Comparison of ENCODE assay signal across 2 cellular contexts in the genomic region with DNA sequence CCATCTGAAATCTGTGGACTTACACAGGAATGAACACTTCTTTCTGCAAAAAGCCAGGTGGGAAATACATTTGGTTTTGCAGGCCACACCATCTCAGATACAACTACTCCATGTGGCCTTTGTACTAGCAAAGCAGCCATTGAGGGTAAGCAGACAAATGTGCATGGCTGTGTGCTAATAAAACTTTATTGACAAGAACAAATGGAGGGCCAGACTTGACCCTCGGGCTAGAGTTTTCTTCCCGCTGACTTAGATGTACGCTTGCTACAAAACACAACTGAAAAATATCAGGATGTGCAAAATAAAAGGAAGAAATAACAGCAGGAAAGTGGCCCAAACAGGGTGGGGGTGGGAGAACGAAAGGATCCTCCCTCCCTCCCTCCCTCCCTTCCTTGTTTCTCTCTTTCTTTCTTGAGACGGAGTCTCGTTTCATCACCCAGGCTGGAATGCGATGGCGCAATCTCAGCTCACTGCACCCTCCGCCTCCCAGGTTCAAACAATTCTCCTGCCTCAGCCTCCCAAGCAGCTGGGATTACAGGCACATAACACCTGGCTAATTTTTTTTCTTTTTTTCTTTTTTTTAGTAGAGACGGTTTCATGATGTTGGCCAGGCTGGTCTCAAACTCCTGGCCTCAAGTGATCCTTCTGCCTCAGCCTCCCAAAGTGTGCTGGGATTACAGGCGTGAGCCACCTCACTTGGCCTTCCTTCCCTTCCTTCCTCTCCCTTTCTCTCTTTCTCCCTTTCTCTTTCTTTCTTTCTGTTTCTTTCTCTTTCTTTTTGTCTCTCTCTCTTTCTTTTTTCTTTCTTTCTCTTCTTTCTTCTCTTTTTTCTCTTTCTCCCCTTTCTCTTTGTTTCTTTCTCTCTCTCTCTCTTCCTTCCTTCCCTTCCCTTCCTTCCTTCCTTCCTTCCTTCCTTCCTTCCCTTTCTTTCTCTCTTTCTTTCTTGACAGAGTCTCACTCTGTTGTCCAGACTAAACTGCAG.
TF ChIP-seq lines count a peak whose summit lies in the region.

No MANE protein-coding gene starts in this region.

TF ChIP-seq in HepG2, 621 proteins besides CTCF, POLR2A, EP300 and RAD21 (continues in another document):
- TF ChIP-seq, protein P1, sequence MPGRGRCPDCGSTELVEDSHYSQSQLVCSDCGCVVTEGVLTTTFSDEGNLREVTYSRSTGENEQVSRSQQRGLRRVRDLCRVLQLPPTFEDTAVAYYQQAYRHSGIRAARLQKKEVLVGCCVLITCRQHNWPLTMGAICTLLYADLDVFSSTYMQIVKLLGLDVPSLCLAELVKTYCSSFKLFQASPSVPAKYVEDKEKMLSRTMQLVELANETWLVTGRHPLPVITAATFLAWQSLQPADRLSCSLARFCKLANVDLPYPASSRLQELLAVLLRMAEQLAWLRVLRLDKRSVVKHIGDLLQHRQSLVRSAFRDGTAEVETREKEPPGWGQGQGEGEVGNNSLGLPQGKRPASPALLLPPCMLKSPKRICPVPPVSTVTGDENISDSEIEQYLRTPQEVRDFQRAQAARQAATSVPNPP (CRISPR knock-in tag; IDR thresholded peaks at IDR 0.05) = no peak
- TF ChIP-seq ZNF629 (CRISPR knock-in tag; conservative IDR thresholded peaks at IDR 0.05) (no peak), HES4 (CRISPR knock-in tag; IDR thresholded peaks at IDR 0.05; ENCODE audit: borderline replicate concordance) (no peak), SIX1 (CRISPR knock-in tag; IDR thresholded peaks at IDR 0.05; ENCODE audit: borderline replicate concordance) (no peak), RBM22 (optimal IDR thresholded peaks at IDR 0.05; ENCODE audit: low read length) (no peak), POGZ (CRISPR knock-in tag; IDR thresholded peaks at IDR 0.05) (no peak), NPAS2 (CRISPR knock-in tag; IDR thresholded peaks at IDR 0.05; ENCODE audit: borderline replicate concordance) (no peak), PCBP2 (optimal IDR thresholded peaks at IDR 0.05; ENCODE audit: low read depth, low read length, poor library complexity, severe bottlenecking) (no peak), KAT2B (IDR thresholded peaks at IDR 0.05; ENCODE audit: borderline replicate concordance, low read depth, low read length) (no peak)
- TF ChIP-seq, protein P2, sequence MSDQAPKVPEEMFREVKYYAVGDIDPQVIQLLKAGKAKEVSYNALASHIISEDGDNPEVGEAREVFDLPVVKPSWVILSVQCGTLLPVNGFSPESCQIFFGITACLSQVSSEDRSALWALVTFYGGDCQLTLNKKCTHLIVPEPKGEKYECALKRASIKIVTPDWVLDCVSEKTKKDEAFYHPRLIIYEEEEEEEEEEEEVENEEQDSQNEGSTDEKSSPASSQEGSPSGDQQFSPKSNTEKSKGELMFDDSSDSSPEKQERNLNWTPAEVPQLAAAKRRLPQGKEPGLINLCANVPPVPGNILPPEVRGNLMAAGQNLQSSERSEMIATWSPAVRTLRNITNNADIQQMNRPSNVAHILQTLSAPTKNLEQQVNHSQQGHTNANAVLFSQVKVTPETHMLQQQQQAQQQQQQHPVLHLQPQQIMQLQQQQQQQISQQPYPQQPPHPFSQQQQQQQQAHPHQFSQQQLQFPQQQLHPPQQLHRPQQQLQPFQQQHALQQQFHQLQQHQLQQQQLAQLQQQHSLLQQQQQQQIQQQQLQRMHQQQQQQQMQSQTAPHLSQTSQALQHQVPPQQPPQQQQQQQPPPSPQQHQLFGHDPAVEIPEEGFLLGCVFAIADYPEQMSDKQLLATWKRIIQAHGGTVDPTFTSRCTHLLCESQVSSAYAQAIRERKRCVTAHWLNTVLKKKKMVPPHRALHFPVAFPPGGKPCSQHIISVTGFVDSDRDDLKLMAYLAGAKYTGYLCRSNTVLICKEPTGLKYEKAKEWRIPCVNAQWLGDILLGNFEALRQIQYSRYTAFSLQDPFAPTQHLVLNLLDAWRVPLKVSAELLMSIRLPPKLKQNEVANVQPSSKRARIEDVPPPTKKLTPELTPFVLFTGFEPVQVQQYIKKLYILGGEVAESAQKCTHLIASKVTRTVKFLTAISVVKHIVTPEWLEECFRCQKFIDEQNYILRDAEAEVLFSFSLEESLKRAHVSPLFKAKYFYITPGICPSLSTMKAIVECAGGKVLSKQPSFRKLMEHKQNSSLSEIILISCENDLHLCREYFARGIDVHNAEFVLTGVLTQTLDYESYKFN (CRISPR knock-in tag; conservative IDR thresholded peaks at IDR 0.05) = no peak
- TF ChIP-seq, protein P3, sequence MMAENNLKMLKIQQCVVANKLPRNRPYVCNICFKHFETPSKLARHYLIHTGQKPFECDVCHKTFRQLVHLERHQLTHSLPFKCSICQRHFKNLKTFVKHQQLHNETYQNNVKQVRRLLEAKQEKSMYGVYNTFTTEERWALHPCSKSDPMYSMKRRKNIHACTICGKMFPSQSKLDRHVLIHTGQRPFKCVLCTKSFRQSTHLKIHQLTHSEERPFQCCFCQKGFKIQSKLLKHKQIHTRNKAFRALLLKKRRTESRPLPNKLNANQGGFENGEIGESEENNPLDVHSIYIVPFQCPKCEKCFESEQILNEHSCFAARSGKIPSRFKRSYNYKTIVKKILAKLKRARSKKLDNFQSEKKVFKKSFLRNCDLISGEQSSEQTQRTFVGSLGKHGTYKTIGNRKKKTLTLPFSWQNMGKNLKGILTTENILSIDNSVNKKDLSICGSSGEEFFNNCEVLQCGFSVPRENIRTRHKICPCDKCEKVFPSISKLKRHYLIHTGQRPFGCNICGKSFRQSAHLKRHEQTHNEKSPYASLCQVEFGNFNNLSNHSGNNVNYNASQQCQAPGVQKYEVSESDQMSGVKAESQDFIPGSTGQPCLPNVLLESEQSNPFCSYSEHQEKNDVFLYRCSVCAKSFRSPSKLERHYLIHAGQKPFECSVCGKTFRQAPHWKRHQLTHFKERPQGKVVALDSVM (CRISPR knock-in tag; IDR thresholded peaks at IDR 0.05) = 0 out of 2 replicates have a peak, but pooled peaks have one; percentile 18
- TF ChIP-seq, protein P4, sequence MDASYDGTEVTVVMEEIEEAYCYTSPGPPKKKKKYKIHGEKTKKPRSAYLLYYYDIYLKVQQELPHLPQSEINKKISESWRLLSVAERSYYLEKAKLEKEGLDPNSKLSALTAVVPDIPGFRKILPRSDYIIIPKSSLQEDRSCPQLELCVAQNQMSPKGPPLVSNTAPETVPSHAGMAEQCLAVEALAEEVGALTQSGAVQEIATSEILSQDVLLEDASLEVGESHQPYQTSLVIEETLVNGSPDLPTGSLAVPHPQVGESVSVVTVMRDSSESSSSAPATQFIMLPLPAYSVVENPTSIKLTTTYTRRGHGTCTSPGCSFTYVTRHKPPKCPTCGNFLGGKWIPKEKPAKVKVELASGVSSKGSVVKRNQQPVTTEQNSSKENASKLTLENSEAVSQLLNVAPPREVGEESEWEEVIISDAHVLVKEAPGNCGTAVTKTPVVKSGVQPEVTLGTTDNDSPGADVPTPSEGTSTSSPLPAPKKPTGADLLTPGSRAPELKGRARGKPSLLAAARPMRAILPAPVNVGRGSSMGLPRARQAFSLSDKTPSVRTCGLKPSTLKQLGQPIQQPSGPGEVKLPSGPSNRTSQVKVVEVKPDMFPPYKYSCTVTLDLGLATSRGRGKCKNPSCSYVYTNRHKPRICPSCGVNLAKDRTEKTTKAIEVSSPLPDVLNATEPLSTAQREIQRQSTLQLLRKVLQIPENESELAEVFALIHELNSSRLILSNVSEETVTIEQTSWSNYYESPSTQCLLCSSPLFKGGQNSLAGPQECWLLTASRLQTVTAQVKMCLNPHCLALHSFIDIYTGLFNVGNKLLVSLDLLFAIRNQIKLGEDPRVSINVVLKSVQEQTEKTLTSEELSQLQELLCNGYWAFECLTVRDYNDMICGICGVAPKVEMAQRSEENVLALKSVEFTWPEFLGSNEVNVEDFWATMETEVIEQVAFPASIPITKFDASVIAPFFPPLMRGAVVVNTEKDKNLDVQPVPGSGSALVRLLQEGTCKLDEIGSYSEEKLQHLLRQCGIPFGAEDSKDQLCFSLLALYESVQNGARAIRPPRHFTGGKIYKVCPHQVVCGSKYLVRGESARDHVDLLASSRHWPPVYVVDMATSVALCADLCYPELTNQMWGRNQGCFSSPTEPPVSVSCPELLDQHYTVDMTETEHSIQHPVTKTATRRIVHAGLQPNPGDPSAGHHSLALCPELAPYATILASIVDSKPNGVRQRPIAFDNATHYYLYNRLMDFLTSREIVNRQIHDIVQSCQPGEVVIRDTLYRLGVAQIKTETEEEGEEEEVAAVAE (CRISPR knock-in tag; IDR thresholded peaks at IDR 0.05; ENCODE audit: borderline replicate concordance) = no peak

TF ChIP-seq in H1, 55 proteins besides CTCF, POLR2A, EP300 and RAD21:
- TF ChIP-seq RFX5 (IDR thresholded peaks at IDR 0.05; ENCODE audit: borderline replicate concordance, low read depth, low read length) (no peak), CHD1 (IDR thresholded peaks at IDR 0.05; ENCODE audit: low read depth, low read length) (no peak), HDAC6 (IDR thresholded peaks at IDR 0.05; ENCODE audit: low read depth, low read length) (no peak), TEAD4 (IDR thresholded peaks at IDR 0.05; ENCODE audit: low read depth, low read length) (0 out of 2 replicates have a peak, but pooled peaks have one; percentile 55), ASH2L (IDR thresholded peaks at IDR 0.05; ENCODE audit: low read length) (no peak), CEBPB (IDR thresholded peaks at IDR 0.05; ENCODE audit: low read depth, low read length) (peak; percentile 91), SP2 (IDR thresholded peaks at IDR 0.05; ENCODE audit: low read length) (no peak)
- TF ChIP-seq, protein P5, sequence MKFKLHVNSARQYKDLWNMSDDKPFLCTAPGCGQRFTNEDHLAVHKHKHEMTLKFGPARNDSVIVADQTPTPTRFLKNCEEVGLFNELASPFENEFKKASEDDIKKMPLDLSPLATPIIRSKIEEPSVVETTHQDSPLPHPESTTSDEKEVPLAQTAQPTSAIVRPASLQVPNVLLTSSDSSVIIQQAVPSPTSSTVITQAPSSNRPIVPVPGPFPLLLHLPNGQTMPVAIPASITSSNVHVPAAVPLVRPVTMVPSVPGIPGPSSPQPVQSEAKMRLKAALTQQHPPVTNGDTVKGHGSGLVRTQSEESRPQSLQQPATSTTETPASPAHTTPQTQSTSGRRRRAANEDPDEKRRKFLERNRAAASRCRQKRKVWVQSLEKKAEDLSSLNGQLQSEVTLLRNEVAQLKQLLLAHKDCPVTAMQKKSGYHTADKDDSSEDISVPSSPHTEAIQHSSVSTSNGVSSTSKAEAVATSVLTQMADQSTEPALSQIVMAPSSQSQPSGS (IDR thresholded peaks at IDR 0.05; ENCODE audit: low read length) = no peak
